ENCODE assay signal across 16 cellular contexts in the genomic region with DNA sequence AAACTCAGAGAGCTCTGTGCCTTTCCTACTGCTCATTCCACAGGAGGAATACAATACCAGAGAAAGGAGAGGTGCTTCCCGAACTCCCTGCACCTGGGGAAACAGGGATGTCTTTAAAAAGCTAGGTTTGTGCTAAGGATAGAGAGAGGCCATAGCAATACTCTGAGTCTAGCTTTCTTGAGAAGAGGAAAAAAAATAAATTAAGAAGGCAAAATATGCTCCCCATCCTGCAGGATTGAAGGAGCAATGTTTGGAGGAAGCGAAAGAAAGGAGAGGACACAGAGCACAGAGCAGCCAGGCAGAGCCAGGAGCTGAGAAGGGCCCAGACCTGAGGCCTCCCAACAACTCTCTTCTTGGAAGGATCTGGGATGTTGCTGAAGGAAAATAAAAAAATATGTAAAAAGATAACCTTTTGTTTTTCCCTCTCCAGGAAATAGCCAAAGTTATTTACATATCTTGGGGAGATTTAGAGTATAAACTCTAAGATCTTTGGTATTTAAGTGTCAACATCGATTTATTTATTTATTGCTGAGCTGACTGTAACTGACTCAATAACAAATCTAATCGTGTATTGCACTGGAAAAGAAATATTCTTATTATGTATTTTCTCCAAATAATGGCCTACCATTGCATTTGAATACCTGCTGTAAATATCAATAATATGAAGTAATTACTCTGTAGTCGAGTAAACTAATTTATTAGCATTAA. TPM values are rescaled to one million over a fixed set of nuclear protein-coding genes. Genes with fewer than 3 reads are reported as not detected.
DNase-seq lines count a peak whose midpoint lies in the region; FAIRE-seq and TF ChIP-seq lines count a peak whose summit lies in the region.
"Had no signal": no experiment of that assay in that cellular context is flagged by ENCODE, and none has a peak within 500 bp of the region (broad histone marks: within the 10 kb centered on the region; RNA-seq: fewer than 3 reads in every experiment).

No MANE protein-coding gene starts in this region.

- CTCF ChIA-PET in HEK293 (lab: Yijun Ruan, JAX) = interaction anchor here (0.6 to 3.2 kb wide), 11 partner anchors 9 to 910 kb away, joined by 3 to 26 read pairs (median 4); partner anchors contain the start of genes HOXA13 and HOXA5

- H3K27me3 Mint-ChIP-seq in neural crest cell (ENCODE audit: low read depth) = peaks cover 100% of the 10 kb centered on the region

- no peaks in the 10 kb centered on the region for H3K9me3 Mint-ChIP-seq in neural crest cell
- H3K9me3 Mint-ChIP-seq: activated T-cell treated with anti-CD3 and anti-CD28 coated beads, Interleukin-2, amount 50 U/mL, for 72 hours had no signal

- H3K36me3 Mint-ChIP-seq in neural crest cell (ENCODE audit: low read depth) = peaks cover 5% of the 10 kb centered on the region

- peak overlapping the region; percentile 1 for H3K4me3 Mint-ChIP-seq in neural crest cell

- peaks cover 4 to 11% of the 10 kb centered on the region in 2 experiments; a peak in 2 of 3 replicates for H3K36me3 ChIP-seq in HEK293 (ENCODE audit: control insufficient read depth in 2 of 2, insufficient read depth in 1 of 2, low read length in 2 of 2)
- H3K36me3 ChIP-seq: upper lobe of right lung had no signal

- H3K4me3 ChIP-seq in AG09309 (ENCODE audit: control insufficient read depth, low read depth, low read length) = peak overlapping the region; percentile 98
- peak overlapping the region; percentile 64 for H3K4me3 ChIP-seq in HEK293 (ENCODE audit: low read depth, low read length)
- H3K4me3 ChIP-seq: SK-N-MC, upper lobe of right lung had no signal

- H3K27ac Mint-ChIP-seq in neural crest cell (ENCODE audit: unreplicated experiment) = no peak overlapping the region

- H3K9me3 ChIP-seq in HEK293 (ENCODE audit: control insufficient read depth, insufficient read depth, low read depth, low read length) = no peaks in the 10 kb centered on the region
- H3K9me3 ChIP-seq: upper lobe of right lung had no signal

- DNase-seq in AG09309 (ENCODE audit: low read depth) = no peak
- no peak for DNase-seq in epithelial cell of prostate (ENCODE audit: low read depth, low spot score)
- no peak for DNase-seq in neural crest cell (ENCODE audit: low read depth, low spot score)
- no peak for DNase-seq in GM10266 (ENCODE audit: extremely low spot score)
- DNase-seq in hepatic stellate cell (ENCODE audit: low spot score) = no peak
- no peak for DNase-seq in inferior parietal cortex (ENCODE audit: extremely low spot score)
- no peak for DNase-seq in frontal cortex (ENCODE audit: low spot score in 2 of 2)
- DNase-seq: AML-193; NCI-H2081; NK-92 treated with Interleukin-12 subunit alpha and Interleukin-12 subunit beta, amount 100 ng/mL, for 24 hours had no signal

- TF ChIP-seq CTCF in AG09309 (IDR thresholded peaks at IDR 0.05; ENCODE audit: control insufficient read depth, insufficient read depth, low read depth, low read length, missing control alignments) (no peak), HEK293 (tag by site-specific recombination; IDR thresholded peaks at IDR 0.05) (no peak), neural crest cell (conservative IDR thresholded peaks at IDR 0.05) (no peak), GM10266 (IDR thresholded peaks at IDR 0.05; ENCODE audit: control insufficient read depth, insufficient read depth, low read depth, missing control alignments) (no peak)

- peaks cover 10% of the 10 kb centered on the region for H3K4me1 Mint-ChIP-seq in neural crest cell

- H3K27ac ChIP-seq in HEK293 (ENCODE audit: extremely low read depth, low read depth, low read length) (peak overlapping the region; percentile 99), epithelial cell of prostate (peak overlapping the region; percentile 90)
- H3K27ac ChIP-seq: SK-N-MC, upper lobe of right lung had no signal

- no peak for FAIRE-seq in frontal cortex (lab: Jason Lieb, UNC)
- FAIRE-seq: bronchial epithelial cell had no signal

- peaks cover 34% of the 10 kb centered on the region for H3K4me1 ChIP-seq in HEK293 (ENCODE audit: control insufficient read depth, insufficient read depth, low read length)

- POLR2A ChIA-PET in HEK293 (lab: Yijun Ruan, JAX) = interaction anchor here (0.7 to 7.6 kb wide), 9 partner anchors 9 to 476 kb away, joined by 3 to 237 read pairs (median 3); partner anchors contain the start of genes HIBADH, HOXA10 and HOXA13

TF ChIP-seq in HEK293, 187 proteins besides CTCF, POLR2A, EP300 and RAD21:
- TF ChIP-seq ZNF677 (tag by site-specific recombination; IDR thresholded peaks at IDR 0.05) (no peak), IKZF3 (tag by site-specific recombination; IDR thresholded peaks at IDR 0.05) (peak; percentile 42)

RNA-seq across cellular contexts. Expression of gene HOXA11, which starts 1.6 kb away (rescaled TPM):
- not detected in 2 replicates for total RNA-seq in neural crest cell
- not detected for total RNA-seq in frontal cortex
- total RNA-seq: bronchial epithelial cell, mucosa of gallbladder, upper lobe of right lung had no signal

RNA-seq across cellular contexts. Expression of gene HOXA10, which starts 12.5 kb away (rescaled TPM):
- total RNA-seq in neural crest cell (0.35 TPM in 1 of 2 replicates, not detected in the other), frontal cortex (not detected)
- total RNA-seq: bronchial epithelial cell had no signal

RNA-seq across cellular contexts. Expression of gene HOXA13, which starts 13.3 kb away (rescaled TPM):
- total RNA-seq in neural crest cell (not detected in 2 replicates), frontal cortex (not detected)
- total RNA-seq: activated T-cell treated with anti-CD3 and anti-CD28 coated beads, Interleukin-2, amount 50 U/mL, for 72 hours; upper lobe of right lung had no signal

RNA-seq across cellular contexts. Expression of gene HOXA9, which starts 21.3 kb away (rescaled TPM):
- 9.0 and 10.0 TPM in 2 replicates for total RNA-seq in neural crest cell
- total RNA-seq in frontal cortex = not detected
- total RNA-seq: activated T-cell treated with anti-CD3 and anti-CD28 coated beads, Interleukin-2, amount 50 U/mL, for 72 hours; bronchial epithelial cell had no signal

RNA-seq across cellular contexts. Expression of gene HOXA7, which starts 30.1 kb away (rescaled TPM):
- total RNA-seq in neural crest cell = 7.1 and 8.8 TPM in 2 replicates
- total RNA-seq in frontal cortex = not detected
- total RNA-seq: activated T-cell treated with anti-CD3 and anti-CD28 coated beads, Interleukin-2, amount 50 U/mL, for 72 hours; bronchial epithelial cell; mucosa of gallbladder had no signal
